1 cellular context compared by ENCODE assay signal in genomic region chr2:181306785-181307184, GRCh38.
TF ChIP-seq lines count a peak whose summit lies in the region.

No MANE protein-coding gene starts in this region.

TF ChIP-seq in GM12878, 131 proteins besides CTCF, POLR2A, EP300 and RAD21 (continued from another document):
- TF ChIP-seq MLLT1 (IDR thresholded peaks at IDR 0.05): 0 out of 2 replicates have a peak, but pooled peaks have one; percentile 14
- no peak for TF ChIP-seq ZSCAN29 (IDR thresholded peaks at IDR 0.05)
- TF ChIP-seq RAD51 (IDR thresholded peaks at IDR 0.05): no peak
- no peak for TF ChIP-seq ZNF217 (IDR thresholded peaks at IDR 0.05)
- TF ChIP-seq, protein P1, sequence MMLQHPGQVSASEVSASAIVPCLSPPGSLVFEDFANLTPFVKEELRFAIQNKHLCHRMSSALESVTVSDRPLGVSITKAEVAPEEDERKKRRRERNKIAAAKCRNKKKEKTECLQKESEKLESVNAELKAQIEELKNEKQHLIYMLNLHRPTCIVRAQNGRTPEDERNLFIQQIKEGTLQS (IDR thresholded peaks at IDR 0.05; ENCODE audit: borderline replicate concordance, extremely low read depth, low read depth, low read length): no peak
- no peak for TF ChIP-seq SMAD1 (IDR thresholded peaks at IDR 0.05; ENCODE audit: low read depth, partially characterized antibody)
- no peak for TF ChIP-seq MTA3 (IDR thresholded peaks at IDR 0.05; ENCODE audit: borderline replicate concordance, low read length)
- TF ChIP-seq ZNF274 (IDR thresholded peaks at IDR 0.05; ENCODE audit: insufficient read depth, insufficient read length): no peak
- no peak for TF ChIP-seq ZNF24 (IDR thresholded peaks at IDR 0.05)
- TF ChIP-seq, protein P2, sequence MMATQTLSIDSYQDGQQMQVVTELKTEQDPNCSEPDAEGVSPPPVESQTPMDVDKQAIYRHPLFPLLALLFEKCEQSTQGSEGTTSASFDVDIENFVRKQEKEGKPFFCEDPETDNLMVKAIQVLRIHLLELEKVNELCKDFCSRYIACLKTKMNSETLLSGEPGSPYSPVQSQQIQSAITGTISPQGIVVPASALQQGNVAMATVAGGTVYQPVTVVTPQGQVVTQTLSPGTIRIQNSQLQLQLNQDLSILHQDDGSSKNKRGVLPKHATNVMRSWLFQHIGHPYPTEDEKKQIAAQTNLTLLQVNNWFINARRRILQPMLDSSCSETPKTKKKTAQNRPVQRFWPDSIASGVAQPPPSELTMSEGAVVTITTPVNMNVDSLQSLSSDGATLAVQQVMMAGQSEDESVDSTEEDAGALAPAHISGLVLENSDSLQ (IDR thresholded peaks at IDR 0.05): no peak
- no peak for TF ChIP-seq NFYA (IDR thresholded peaks at IDR 0.05; ENCODE audit: borderline replicate concordance, low read depth, low read length)
- peak; percentile 93 for TF ChIP-seq MEF2A (IDR thresholded peaks at IDR 0.05; ENCODE audit: insufficient read depth, low read depth, low read length)
- TF ChIP-seq NFIC (IDR thresholded peaks at IDR 0.05; ENCODE audit: low read depth, low read length): peak; percentile 83
- no peak for TF ChIP-seq WRNIP1 (IDR thresholded peaks at IDR 0.05; ENCODE audit: borderline replicate concordance, low read depth, low read length)
- no peak for TF ChIP-seq SP1 (IDR thresholded peaks at IDR 0.05; ENCODE audit: low read depth, low read length)
- peak; percentile 75 for TF ChIP-seq MEF2B (IDR thresholded peaks at IDR 0.05; ENCODE audit: partially characterized antibody, poor library complexity, severe bottlenecking)
- no peak for TF ChIP-seq LARP7 (IDR thresholded peaks at IDR 0.05)
- TF ChIP-seq YY1 (IDR thresholded peaks at IDR 0.05; ENCODE audit: low read depth, low read length): no peak
- no peak for TF ChIP-seq KDM1A (IDR thresholded peaks at IDR 0.05; ENCODE audit: borderline replicate concordance)
- no peak for TF ChIP-seq RB1 (IDR thresholded peaks at IDR 0.05; ENCODE audit: borderline replicate concordance)
- TF ChIP-seq CUX1 (IDR thresholded peaks at IDR 0.05; ENCODE audit: insufficient replicate concordance, low read depth, low read length): no peak
- TF ChIP-seq SRF (IDR thresholded peaks at IDR 0.05; ENCODE audit: low read depth in 2 of 2, low read length in 2 of 2): no peak
- no peak for TF ChIP-seq E2F4 (IDR thresholded peaks at IDR 0.05; ENCODE audit: low read depth, low read length)
- no peak for TF ChIP-seq PBX3 (IDR thresholded peaks at IDR 0.05; ENCODE audit: insufficient replicate concordance, low read depth, low read length)
- no peak for TF ChIP-seq POU2F2 (IDR thresholded peaks at IDR 0.05; ENCODE audit: borderline replicate concordance, low read depth, low read length)
- no peak for TF ChIP-seq CHD1 (IDR thresholded peaks at IDR 0.05; ENCODE audit: low read depth, low read length)
